Comparison of ENCODE assay signal across 27 cellular contexts in genomic region chr13:82905071-82905470, GRCh38.
DNase-seq lines count a peak whose midpoint lies in the region; ATAC-seq, FAIRE-seq and TF ChIP-seq lines count a peak whose summit lies in the region.
"Had no signal": no experiment of that assay in that cellular context is flagged by ENCODE, and none has a peak within 500 bp of the region (broad histone marks: within the 10 kb centered on the region; RNA-seq: fewer than 3 reads in every experiment).

No MANE protein-coding gene starts in this region.

- H3K4me3 ChIP-seq in bronchial epithelial cell (ENCODE audit: low read depth, low read length) (no peak overlapping the region), epithelial cell of esophagus (ENCODE audit: low read length) (no peak overlapping the region), fibroblast of mammary gland (ENCODE audit: control insufficient read depth, low read depth, low read length) (no peak overlapping the region)
- H3K4me3 ChIP-seq: BLaER1, GM12878 had no signal

- no peak for ATAC-seq in HG02870 (IDR thresholded peaks at IDR 0.05; ENCODE audit: unreplicated experiment)
- ATAC-seq: GM12878 had no signal

- no peaks in the 10 kb centered on the region for H3K36me3 ChIP-seq in bronchial epithelial cell (ENCODE audit: control insufficient read depth, insufficient read depth, low read length)
- H3K36me3 ChIP-seq: BE2C, BLaER1 had no signal

- CTCF ChIA-PET in activated CD4-positive, alpha-beta T cell treated with anti-CD3 and anti-CD28 coated beads, Interleukin-2, amount 10 ng/mL, durations not matched to agents 7 days and 5 days (lab: Charles Lee) = no interaction called here

- no peak overlapping the region for H3K4me3 Mint-ChIP-seq in osteocyte (ENCODE audit: unreplicated experiment)
- no peak overlapping the region for H3K4me3 Mint-ChIP-seq in activated CD4-positive, alpha-beta T cell treated with anti-CD3 and anti-CD28 coated beads, Interleukin-2, amount 10 ng/mL, durations not matched to agents 7 days and 5 days
- H3K4me3 Mint-ChIP-seq: CD14-positive monocyte; CD4-positive, alpha-beta memory T cell; CD8-positive, alpha-beta memory T cell had no signal

- no peak overlapping the region for H3K27ac Mint-ChIP-seq in osteocyte (ENCODE audit: unreplicated experiment)
- H3K27ac Mint-ChIP-seq in activated CD4-positive, alpha-beta T cell treated with anti-CD3 and anti-CD28 coated beads, Interleukin-2, amount 10 ng/mL, durations not matched to agents 7 days and 5 days = no peak overlapping the region
- H3K27ac Mint-ChIP-seq: CD14-positive monocyte; CD4-positive, alpha-beta memory T cell; CD4-positive, CD25-positive, alpha-beta regulatory T cell; CD8-positive, alpha-beta memory T cell had no signal

- no peak for FAIRE-seq in bronchial epithelial cell (lab: Jason Lieb, UNC)
- FAIRE-seq: A204.1, GM12878, GM12892, GM18507 had no signal

- H3K9me3 Mint-ChIP-seq in osteocyte (ENCODE audit: unreplicated experiment) = no peaks in the 10 kb centered on the region
- peaks cover 11% of the 10 kb centered on the region for H3K9me3 Mint-ChIP-seq in activated CD4-positive, alpha-beta T cell treated with anti-CD3 and anti-CD28 coated beads, Interleukin-2, amount 10 ng/mL, durations not matched to agents 7 days and 5 days

- TF ChIP-seq CTCF in bronchial epithelial cell (IDR thresholded peaks at IDR 0.05; ENCODE audit: insufficient read depth, low read length, severe bottlenecking) (no peak), epithelial cell of esophagus (IDR thresholded peaks at IDR 0.05; ENCODE audit: insufficient read depth, low read depth, low read length, missing control alignments) (no peak), fibroblast of mammary gland (conservative IDR thresholded peaks at IDR 0.05; ENCODE audit: control insufficient read depth, insufficient read depth, low read depth, low read length) (no peak), osteocyte (IDR thresholded peaks at IDR 0.05) (no peak)

- POLR2A ChIA-PET in activated CD4-positive, alpha-beta T cell treated with anti-CD3 and anti-CD28 coated beads, Interleukin-2, amount 10 ng/mL, durations not matched to agents 7 days and 5 days (lab: Charles Lee) = no interaction called here

- H3K36me3 Mint-ChIP-seq in osteocyte (ENCODE audit: unreplicated experiment) = no peaks in the 10 kb centered on the region
- no peaks in the 10 kb centered on the region for H3K36me3 Mint-ChIP-seq in activated CD4-positive, alpha-beta T cell treated with anti-CD3 and anti-CD28 coated beads, Interleukin-2, amount 10 ng/mL, durations not matched to agents 7 days and 5 days (ENCODE audit: low read depth)
- H3K36me3 Mint-ChIP-seq: CD14-positive monocyte; CD4-positive, alpha-beta memory T cell; CD4-positive, CD25-positive, alpha-beta regulatory T cell; CD8-positive, alpha-beta memory T cell had no signal

- no peaks in the 10 kb centered on the region for H3K4me1 Mint-ChIP-seq in osteocyte (ENCODE audit: unreplicated experiment)
- H3K4me1 Mint-ChIP-seq in activated CD4-positive, alpha-beta T cell treated with anti-CD3 and anti-CD28 coated beads, Interleukin-2, amount 10 ng/mL, durations not matched to agents 7 days and 5 days = no peaks in the 10 kb centered on the region
- H3K4me1 Mint-ChIP-seq: CD14-positive monocyte; CD4-positive, alpha-beta memory T cell; CD4-positive, CD25-positive, alpha-beta regulatory T cell; CD8-positive, alpha-beta memory T cell had no signal

- DNase-seq in bronchial epithelial cell (ENCODE audit: low read depth) (peak; percentile 46), epithelial cell of esophagus (ENCODE audit: low read depth) (peak; percentile 77), fibroblast of mammary gland (ENCODE audit: low read depth) (peak; percentile 0), osteocyte (ENCODE audit: extremely low spot score, unreplicated experiment) (no peak)
- DNase-seq in activated CD4-positive, alpha-beta T cell treated with anti-CD3 and anti-CD28 coated beads, Interleukin-2, amount 10 ng/mL, durations not matched to agents 7 days and 5 days = no peak
- DNase-seq: 8988T; ACHN; BE2C; C1 segment of cervical spinal cord; CD4-positive, alpha-beta memory T cell; CD4-positive, CD25-positive, alpha-beta regulatory T cell; CD8-positive, alpha-beta memory T cell; COR-L47; DMS 273 treated with DMSO at 0.1 percent for 48 hours; DMS153; DMS53; DMS79; DND-41; EL; GDM1 had no signal

- no peaks in the 10 kb centered on the region for H3K27me3 ChIP-seq in bronchial epithelial cell (ENCODE audit: control insufficient read depth, insufficient read depth, low read length)
- H3K27me3 ChIP-seq: BE2C, BLaER1 had no signal

- no peaks in the 10 kb centered on the region for H3K27me3 Mint-ChIP-seq in osteocyte (ENCODE audit: unreplicated experiment)
- H3K27me3 Mint-ChIP-seq in activated CD4-positive, alpha-beta T cell treated with anti-CD3 and anti-CD28 coated beads, Interleukin-2, amount 10 ng/mL, durations not matched to agents 7 days and 5 days = no peaks in the 10 kb centered on the region
- H3K27me3 Mint-ChIP-seq: CD4-positive, alpha-beta memory T cell; CD4-positive, CD25-positive, alpha-beta regulatory T cell; CD8-positive, alpha-beta memory T cell had no signal

Comparison
In these comparisons a context has a peak if more than half of its experiments do, and no peak if none do; other contexts are left out.
1. DNase-seq: peak in bronchial epithelial cell (single experiment), epithelial cell of esophagus (single experiment) and fibroblast of mammary gland (single experiment); none in osteocyte (single experiment) and activated CD4-positive, alpha-beta T cell treated with anti-CD3 and anti-CD28 coated beads, Interleukin-2, amount 10 ng/mL, durations not matched to agents 7 days and 5 days (single experiment).